Comparison of ENCODE assay signal across 1 cellular context in genomic region chr4:48015678-48016077, GRCh38.
TF ChIP-seq lines count a peak whose summit lies in the region.

No MANE protein-coding gene starts in this region.

TF ChIP-seq in GM23338, 12 proteins besides CTCF, POLR2A, EP300 and RAD21 (continued from another document):
- no peak for TF ChIP-seq ZNF462 (CRISPR knock-in tag; IDR thresholded peaks at IDR 0.05)
- no peak for TF ChIP-seq ZNF331 (CRISPR knock-in tag; IDR thresholded peaks at IDR 0.05; ENCODE audit: low read depth)
- no peak for TF ChIP-seq ETS1 (IDR thresholded peaks at IDR 0.05)
- no peak for TF ChIP-seq EZH2phosphoT487 (IDR thresholded peaks at IDR 0.05; ENCODE audit: unreplicated experiment)
